Comparison of ENCODE assay signal across 17 cellular contexts in the genomic region with DNA sequence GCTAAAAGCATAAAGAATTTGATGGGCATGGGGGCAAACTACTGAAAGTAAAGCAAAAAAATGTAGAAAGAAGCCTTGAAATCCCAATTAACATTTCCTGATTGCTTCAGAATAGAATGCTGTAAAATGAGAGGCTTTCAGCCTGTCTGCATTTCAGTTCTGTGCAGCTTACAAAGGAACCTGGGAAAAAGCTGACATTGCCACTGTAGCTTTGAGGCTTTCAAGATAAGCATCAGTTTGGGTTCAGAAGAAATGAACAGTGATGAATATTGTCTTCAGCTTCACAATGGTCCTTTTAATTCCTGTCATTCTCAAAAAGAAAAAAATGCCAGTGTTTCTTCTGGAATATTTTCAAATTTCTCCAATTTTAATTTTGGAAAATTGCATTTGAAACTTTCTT.
DNase-seq lines count a peak whose midpoint lies in the region; ATAC-seq and TF ChIP-seq lines count a peak whose summit lies in the region.
"Had no signal": no experiment of that assay in that cellular context is flagged by ENCODE, and none has a peak within 500 bp of the region (broad histone marks: within the 10 kb centered on the region; RNA-seq: fewer than 3 reads in every experiment).

No MANE protein-coding gene starts in this region.

- no peak overlapping the region for H3K27ac ChIP-seq in A673 (ENCODE audit: low read depth, low read length, poor library complexity, severe bottlenecking)
- peak overlapping the region in 44 of 59 donors; percentile 1 to 68 (median 42) for H3K27ac ChIP-seq in dorsolateral prefrontal cortex
- H3K27ac ChIP-seq: C4-2B, HL-60 had no signal

- CTCF ChIA-PET in A673 (lab: Charles Lee), result no interaction called here

- H3K4me1 Mint-ChIP-seq in activated T-helper 2 cell treated with anti-CD3 and anti-CD28 coated beads, Interferon-gamma antibody, Interleukin-2, Interleukin-4, amounts not matched to agents 10 μg/mL and 5 μg/mL and 100 μg/mL, durations not matched to agents 14 hours and 24 hours and 36 hours (ENCODE audit: low read depth), result no peaks in the 10 kb centered on the region
- H3K4me1 Mint-ChIP-seq: CD4-positive, alpha-beta memory T cell had no signal

- TF ChIP-seq CTCF in A673 (conservative IDR thresholded peaks at IDR 0.05; ENCODE audit: low read depth, low read length) (no peak), dorsolateral prefrontal cortex (IDR thresholded peaks at IDR 0.05 in 54 of 56, conservative IDR thresholded peaks at IDR 0.05 in 2 of 56; ENCODE audit: low read depth in 1 of 56, partially characterized antibody in 56 of 56) (no peak)

- no peak for ATAC-seq in HG03108 (IDR thresholded peaks at IDR 0.05; ENCODE audit: unreplicated experiment)

- POLR2A ChIA-PET in A673 (lab: Charles Lee; ENCODE audit: low non-redundant PET), result no interaction called here

- no TSS peak for BruUV-seq in A673 (replicated peaks; lab: Mats Ljungman, UMichigan)

- peak; percentile 16 for DNase-seq in A673 (ENCODE audit: low spot score)
- peak; percentile 31 for DNase-seq in Jurkat, Clone E6-1 (ENCODE audit: low read depth, low spot score)
- no peak for DNase-seq in dorsolateral prefrontal cortex
- peak; percentile 63 for DNase-seq in pons (ENCODE audit: low spot score)
- no peak for DNase-seq in activated CD4-positive, alpha-beta T cell treated with anti-CD3 and anti-CD28 coated beads for 4 hours
- DNase-seq in activated T-helper 2 cell treated with anti-CD3 and anti-CD28 coated beads, Interferon-gamma antibody, Interleukin-2, Interleukin-4, amounts not matched to agents 10 μg/mL and 5 μg/mL and 100 μg/mL, durations not matched to agents 14 hours and 24 hours and 36 hours (ENCODE audit: low spot score), result no peak
- DNase-seq: BE2C; CD4-positive, alpha-beta memory T cell; DMS153; DMS79 treated with DMSO at 0.1 percent for 48 hours; GDM1; HCEC 1CT; HFFc6; KBM-7 had no signal

- H3K36me3 Mint-ChIP-seq in activated T-helper 2 cell treated with anti-CD3 and anti-CD28 coated beads, Interferon-gamma antibody, Interleukin-2, Interleukin-4, amounts not matched to agents 10 μg/mL and 5 μg/mL and 100 μg/mL, durations not matched to agents 14 hours and 24 hours and 36 hours (ENCODE audit: low read depth), result no peaks in the 10 kb centered on the region
- H3K36me3 Mint-ChIP-seq: CD4-positive, alpha-beta memory T cell had no signal

- intact Hi-C loops in A673 (cut with micrococcal nuclease; ENCODE audit: unreplicated experiment) (no loop called here), dorsolateral prefrontal cortex (cut with DNase I) (no loop called here)
- intact Hi-C loops in activated T-helper 2 cell treated with anti-CD3 and anti-CD28 coated beads, Interferon-gamma antibody, Interleukin-2, Interleukin-4, amounts not matched to agents 10 μg/mL and 5 μg/mL and 100 μg/mL, durations not matched to agents 14 hours and 24 hours and 36 hours (cut with micrococcal nuclease), result no loop called here

- no peaks in the 10 kb centered on the region for H3K9me3 ChIP-seq in A673 (ENCODE audit: low read depth, low read length, poor library complexity, severe bottlenecking)
- H3K9me3 ChIP-seq: BE2C had no signal

- H3K27me3 ChIP-seq in A673 (replicated peaks; ENCODE audit: insufficient read depth, low read depth, low read length, poor library complexity) (no peaks in the 10 kb centered on the region), dorsolateral prefrontal cortex (no peaks in the 10 kb centered on the region)
- H3K27me3 ChIP-seq: BE2C had no signal

- H3K36me3 ChIP-seq in A673 (ENCODE audit: insufficient read depth, low read length, poor library complexity, severe bottlenecking), result no peaks in the 10 kb centered on the region
- H3K36me3 ChIP-seq: BE2C had no signal

- H3K4me1 ChIP-seq in A673 (ENCODE audit: insufficient read depth, low read length, poor library complexity, severe bottlenecking), result peaks cover 49% of the 10 kb centered on the region
- H3K4me1 ChIP-seq: BE2C had no signal

- H3K4me3 ChIP-seq in A673 (ENCODE audit: low read depth, low read length, poor library complexity, severe bottlenecking), result no peak overlapping the region
- no peak overlapping the region for H3K4me3 ChIP-seq in Jurkat, Clone E6-1 (ENCODE audit: low read length)
- H3K4me3 ChIP-seq in dorsolateral prefrontal cortex, result no peak overlapping the region

- H3K27me3 Mint-ChIP-seq in activated T-helper 2 cell treated with anti-CD3 and anti-CD28 coated beads, Interferon-gamma antibody, Interleukin-2, Interleukin-4, amounts not matched to agents 10 μg/mL and 5 μg/mL and 100 μg/mL, durations not matched to agents 14 hours and 24 hours and 36 hours (ENCODE audit: low read depth), result no peaks in the 10 kb centered on the region
- H3K27me3 Mint-ChIP-seq: CD4-positive, alpha-beta memory T cell had no signal

- no peak overlapping the region for H3K27ac Mint-ChIP-seq in activated T-helper 2 cell treated with anti-CD3 and anti-CD28 coated beads, Interferon-gamma antibody, Interleukin-2, Interleukin-4, amounts not matched to agents 10 μg/mL and 5 μg/mL and 100 μg/mL, durations not matched to agents 14 hours and 24 hours and 36 hours
- H3K27ac Mint-ChIP-seq: CD4-positive, alpha-beta memory T cell; HFFc6 had no signal

- H3K4me3 Mint-ChIP-seq in activated T-helper 2 cell treated with anti-CD3 and anti-CD28 coated beads, Interferon-gamma antibody, Interleukin-2, Interleukin-4, amounts not matched to agents 10 μg/mL and 5 μg/mL and 100 μg/mL, durations not matched to agents 14 hours and 24 hours and 36 hours (ENCODE audit: low read depth), result no peak overlapping the region
- H3K4me3 Mint-ChIP-seq: CD4-positive, alpha-beta memory T cell; HFFc6 had no signal

- H3K9me3 Mint-ChIP-seq in activated T-helper 2 cell treated with anti-CD3 and anti-CD28 coated beads, Interferon-gamma antibody, Interleukin-2, Interleukin-4, amounts not matched to agents 10 μg/mL and 5 μg/mL and 100 μg/mL, durations not matched to agents 14 hours and 24 hours and 36 hours, result no peaks in the 10 kb centered on the region
- H3K9me3 Mint-ChIP-seq: HFFc6 had no signal

Comparison
In these comparisons a context has a peak if more than half of its experiments do, and no peak if none do; other contexts are left out.
1. DNase-seq: peak in A673 (single experiment), Jurkat, Clone E6-1 (single experiment) and pons (single experiment); none in dorsolateral prefrontal cortex (0 of 10), activated CD4-positive, alpha-beta T cell treated with anti-CD3 and anti-CD28 coated beads for 4 hours (0 of 2) and activated T-helper 2 cell treated with anti-CD3 and anti-CD28 coated beads, Interferon-gamma antibody, Interleukin-2, Interleukin-4, amounts not matched to agents 10 μg/mL and 5 μg/mL and 100 μg/mL, durations not matched to agents 14 hours and 24 hours and 36 hours (single experiment).